Comparison of ENCODE assay signal across 1 cellular context in genomic region chr2:161160226-161161073, GRCh38.
TF ChIP-seq lines count a peak whose summit lies in the region.

Gene TANK, plus strand, starts transcription at chr2:161160428. Its CDS starts 19,235 bp downstream, at chr2:161179663.

TF ChIP-seq in H1, 55 proteins besides CTCF, POLR2A, EP300 and RAD21 (continued from another document):
- TF ChIP-seq CHD7 (IDR thresholded peaks at IDR 0.05; ENCODE audit: insufficient replicate concordance, low read length) = no peak
- TF ChIP-seq TAF1 (IDR thresholded peaks at IDR 0.05; ENCODE audit: low read depth, low read length) = peak; percentile 100
- no peak for TF ChIP-seq FOSL1 (IDR thresholded peaks at IDR 0.05; ENCODE audit: insufficient read depth, low read depth, low read length)
- no peak for TF ChIP-seq KDM1A (IDR thresholded peaks at IDR 0.05; ENCODE audit: borderline replicate concordance, low read length)
- TF ChIP-seq NRF1 (IDR thresholded peaks at IDR 0.05; ENCODE audit: low read depth, low read length) = 0 out of 2 replicates have a peak, but pooled peaks have one; percentile 15
- no peak for TF ChIP-seq MAFK (IDR thresholded peaks at IDR 0.05; ENCODE audit: low read depth, low read length)
- TF ChIP-seq CHD1 (IDR thresholded peaks at IDR 0.05; ENCODE audit: low read depth, low read length) = no peak; the same call in 1 of the 2 replicates
- no peak for TF ChIP-seq JUND (IDR thresholded peaks at IDR 0.05; ENCODE audit: low read length)
- TF ChIP-seq HDAC6 (IDR thresholded peaks at IDR 0.05; ENCODE audit: low read depth, low read length) = no peak
- no peak for TF ChIP-seq SUZ12 (IDR thresholded peaks at IDR 0.05; ENCODE audit: low read length)
- peak; percentile 99 for TF ChIP-seq TAF7 (optimal IDR thresholded peaks at IDR 0.05; ENCODE audit: borderline replicate concordance, low read depth, low read length)
- TF ChIP-seq YY1 (IDR thresholded peaks at IDR 0.05; ENCODE audit: low read depth, low read length) = peak; percentile 84
- TF ChIP-seq CBX5 (IDR thresholded peaks at IDR 0.05; ENCODE audit: low read depth, low read length) = no peak
- TF ChIP-seq SP1 (IDR thresholded peaks at IDR 0.05; ENCODE audit: low read depth, low read length) = peak; percentile 72; the same call in 1 of the 2 replicates
- peak in 1 of 2 experiments; percentile 47; a peak in 2 of 4 replicates for TF ChIP-seq HDAC2 (IDR thresholded peaks at IDR 0.05; ENCODE audit: borderline replicate concordance in 1 of 2, low read depth in 2 of 2, low read length in 2 of 2)
- TF ChIP-seq JUN (IDR thresholded peaks at IDR 0.05; ENCODE audit: low read depth, low read length) = no peak
- no peak for TF ChIP-seq ATF3 (IDR thresholded peaks at IDR 0.05; ENCODE audit: insufficient read depth, low read depth, low read length)
- no peak for TF ChIP-seq EZH2 (IDR thresholded peaks at IDR 0.05; ENCODE audit: low read depth, low read length, severe bottlenecking)
- TF ChIP-seq EGR1 (IDR thresholded peaks at IDR 0.05; ENCODE audit: borderline replicate concordance, low read depth, low read length) = no peak
- peak; percentile 62 for TF ChIP-seq CREB1 (IDR thresholded peaks at IDR 0.05)
- no peak for TF ChIP-seq TCF12 (IDR thresholded peaks at IDR 0.05; ENCODE audit: low read depth, low read length)
- TF ChIP-seq POLR2AphosphoS5 (IDR thresholded peaks at IDR 0.05; ENCODE audit: low read depth, low read length) = peak; percentile 96
- peak; percentile 87; the same call in 1 of the 2 replicates for TF ChIP-seq GABPA (IDR thresholded peaks at IDR 0.05; ENCODE audit: borderline replicate concordance, insufficient read depth, low read length)
- peak; percentile 80 for TF ChIP-seq CEBPB (IDR thresholded peaks at IDR 0.05; ENCODE audit: low read depth, low read length)
- TF ChIP-seq E2F6 (IDR thresholded peaks at IDR 0.05) = peak; percentile 39
- no peak for TF ChIP-seq CBX8 (IDR thresholded peaks at IDR 0.05; ENCODE audit: borderline replicate concordance, low read depth, low read length)
- peak; percentile 37; the same call in 1 of the 2 replicates for TF ChIP-seq TEAD4 (IDR thresholded peaks at IDR 0.05; ENCODE audit: low read depth, low read length)
- no peak for TF ChIP-seq BCL11A (IDR thresholded peaks at IDR 0.05; ENCODE audit: low read depth in 2 of 2, low read length in 2 of 2)
- TF ChIP-seq POU5F1 (IDR thresholded peaks at IDR 0.05; ENCODE audit: low read depth, low read length) = no peak
- TF ChIP-seq SAP30 (IDR thresholded peaks at IDR 0.05; ENCODE audit: insufficient read depth, insufficient replicate concordance, low read length) = peak; percentile 68
- peak; percentile 98 for TF ChIP-seq TBP (IDR thresholded peaks at IDR 0.05; ENCODE audit: low read depth, low read length)
- TF ChIP-seq ATF2 (IDR thresholded peaks at IDR 0.05; ENCODE audit: low read length) = 0 out of 2 replicates have a peak, but pooled peaks have one; percentile 18
- no peak for TF ChIP-seq RNF2 (IDR thresholded peaks at IDR 0.05; ENCODE audit: borderline replicate concordance, low read depth, low read length, missing control alignments, poor library complexity, severe bottlenecking)
- no peak for TF ChIP-seq SP2 (IDR thresholded peaks at IDR 0.05; ENCODE audit: low read length)
- no peak for TF ChIP-seq CTBP2 (IDR thresholded peaks at IDR 0.05; ENCODE audit: borderline replicate concordance, insufficient read depth, insufficient read length, low read length)
- TF ChIP-seq SIN3A (conservative IDR thresholded peaks at IDR 0.05 in 1 of 2, IDR thresholded peaks at IDR 0.05 in 1 of 2; ENCODE audit: low read depth in 1 of 2, low read length in 2 of 2) = peak; percentile 43 to 81; a peak in 3 of 4 replicates
- no peak for TF ChIP-seq BACH1 (IDR thresholded peaks at IDR 0.05; ENCODE audit: low read length)
- TF ChIP-seq SIX5 (IDR thresholded peaks at IDR 0.05; ENCODE audit: low read depth, low read length) = no peak
- TF ChIP-seq ASH2L (IDR thresholded peaks at IDR 0.05; ENCODE audit: low read length) = peak; percentile 91
- TF ChIP-seq ZNF274 (IDR thresholded peaks at IDR 0.05; ENCODE audit: borderline replicate concordance, extremely low read depth, low read length) = no peak
- no peak; the same call in none of the 2 replicates for TF ChIP-seq CHD2 (IDR thresholded peaks at IDR 0.05; ENCODE audit: low read length)
- no peak for TF ChIP-seq KDM5A (IDR thresholded peaks at IDR 0.05; ENCODE audit: low read length)
- TF ChIP-seq SP4 (IDR thresholded peaks at IDR 0.05; ENCODE audit: low read length) = 0 out of 2 replicates have a peak, but pooled peaks have one; percentile 24
